ENCODE assay signal across 16 cellular contexts in the genomic region with DNA sequence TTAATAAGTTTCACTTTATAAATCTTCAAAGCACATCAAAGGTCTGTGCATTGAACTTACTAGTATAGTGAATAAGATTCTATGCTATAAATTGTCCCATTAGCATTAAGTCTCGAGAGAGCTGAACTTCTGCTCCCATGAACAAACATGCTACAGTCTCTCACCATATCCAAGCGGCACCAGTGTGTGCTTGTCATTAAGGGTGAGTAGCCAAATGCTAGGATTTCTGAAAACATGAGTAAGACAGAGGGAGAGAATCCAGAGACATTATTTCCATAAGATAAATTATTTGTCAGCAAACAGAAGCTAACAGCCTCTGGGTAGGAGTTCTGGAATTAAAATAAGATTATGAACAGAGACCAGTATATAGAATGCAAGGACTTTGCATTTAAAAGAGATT.
"Had no signal": no experiment of that assay in that cellular context is flagged by ENCODE, and none has a peak within 500 bp of the region (broad histone marks: within the 10 kb centered on the region; RNA-seq: fewer than 3 reads in every experiment).

No MANE protein-coding gene starts in this region.

- H3K4me3 ChIP-seq: tibial artery had no signal

- H3K4me1 ChIP-seq: foreskin keratinocyte, tibial artery had no signal

- ATAC-seq: activated CD8-positive, alpha-beta T cell treated with anti-CD3 and anti-CD28 coated beads for 36 hours; activated T-helper 17 cell treated with anti-CD3 and anti-CD28 coated beads, Interleukin-2, amount 50 U/mL, for 72 hours; esophagus mucosa; foreskin keratinocyte; left ventricle myocardium superior had no signal

- H3K27me3 ChIP-seq: foreskin keratinocyte, tibial artery had no signal

- H3K36me3 ChIP-seq: tibial artery had no signal

- DNase-seq: activated CD4-positive, alpha-beta T cell treated with anti-CD3 and anti-CD28 coated beads, Interleukin-2, amount 10 ng/mL, durations not matched to agents 24 days and 14 days; activated CD8-positive, alpha-beta T cell treated with anti-CD3 and anti-CD28 coated beads for 36 hours; activated naive CD4-positive, alpha-beta T cell treated with Interleukin-2 at 50 U/mL for 16 hours; activated T-cell treated with anti-CD3 and anti-CD28 coated beads, Interleukin-2, amount 50 U/mL, for 1 hour; aorta; effector CD4-positive, alpha-beta T cell; left ventricle myocardium superior; occipital lobe; retina; stimulated activated CD4-positive, alpha-beta T cell treated with anti-CD3 and anti-CD28 coated beads, Interleukin-2, amount 100 ng/mL, for 24 hours; stimulated activated naive CD4-positive, alpha-beta T cell treated with Interleukin-2 at 50 U/mL for 16 hours; substantia nigra; tibial artery had no signal

- H3K9me3 ChIP-seq: tibial artery had no signal

- H3K27ac ChIP-seq: foreskin keratinocyte, tibial artery had no signal
